In genomic region chr20:45826381-45827019, GRCh38 we compare ENCODE assay signal across 11 cellular contexts. TPM values are rescaled to one million over a fixed set of nuclear protein-coding genes. Genes with fewer than 3 reads are reported as not detected.
DNase-seq lines count a peak whose midpoint lies in the region; ATAC-seq, FAIRE-seq and TF ChIP-seq lines count a peak whose summit lies in the region.
"Had no signal": no experiment of that assay in that cellular context is flagged by ENCODE, and none has a peak within 500 bp of the region (broad histone marks: within the 10 kb centered on the region; RNA-seq: fewer than 3 reads in every experiment).

No MANE protein-coding gene starts in this region.

- H3K9ac ChIP-seq in skeletal muscle satellite cell (ENCODE audit: low read depth, low read length): peak overlapping the region; percentile 46

- H3K9me3 ChIP-seq in WERI-Rb-1 (ENCODE audit: severe bottlenecking) (no peaks in the 10 kb centered on the region), cardiac muscle cell (ENCODE audit: low read depth) (no peaks in the 10 kb centered on the region), skeletal muscle satellite cell (replicated peaks; ENCODE audit: low read length) (no peaks in the 10 kb centered on the region), hepatocyte (ENCODE audit: low read depth) (no peaks in the 10 kb centered on the region)

- H3K36me3 ChIP-seq in H7 (replicated peaks; ENCODE audit: control insufficient read depth, insufficient read depth, low read length): no peaks in the 10 kb centered on the region
- no peaks in the 10 kb centered on the region for H3K36me3 ChIP-seq in WERI-Rb-1
- H3K36me3 ChIP-seq in cardiac muscle cell: no peaks in the 10 kb centered on the region
- H3K36me3 ChIP-seq in skeletal muscle satellite cell (ENCODE audit: insufficient read depth, low read length): no peaks in the 10 kb centered on the region
- no peaks in the 10 kb centered on the region for H3K36me3 ChIP-seq in hepatocyte (replicated peaks; ENCODE audit: insufficient read depth, low read depth)

- no peak overlapping the region for H2AFZ ChIP-seq in hepatocyte

- DNase-seq in H7 (peak; percentile 46), WERI-Rb-1 (peak; percentile 57), cardiac muscle cell (ENCODE audit: low read depth in 1 of 2, low spot score in 1 of 2) (peak; percentile 69 to 77), hepatocyte (ENCODE audit: low spot score) (no peak), RCC 7860 (ENCODE audit: low spot score) (no peak)
- DNase-seq: NCI-H2107, T-helper 2 cell had no signal

- H3K27me3 ChIP-seq in H7 (ENCODE audit: control insufficient read depth, insufficient read depth, low read length) (peaks cover 15% of the 10 kb centered on the region), WERI-Rb-1 (ENCODE audit: insufficient read depth, low read depth, severe bottlenecking) (no peaks in the 10 kb centered on the region), cardiac muscle cell (no peaks in the 10 kb centered on the region), skeletal muscle satellite cell (ENCODE audit: control insufficient read depth, insufficient read depth, low read length) (no peaks in the 10 kb centered on the region), hepatocyte (no peaks in the 10 kb centered on the region)

- no peaks in the 10 kb centered on the region for H3K79me2 ChIP-seq in hepatocyte

- H3K4me3 ChIP-seq in H7 (ENCODE audit: insufficient read depth, low read depth, low read length): no peak overlapping the region
- H3K4me3 ChIP-seq in WERI-Rb-1 (ENCODE audit: low read depth, low read length): no peak overlapping the region
- no peak overlapping the region for H3K4me3 ChIP-seq in cardiac muscle cell
- no peak overlapping the region for H3K4me3 ChIP-seq in skeletal muscle satellite cell (ENCODE audit: low read length)
- no peak overlapping the region for H3K4me3 ChIP-seq in hepatocyte

- H3K27ac ChIP-seq in WERI-Rb-1: peak overlapping the region; percentile 38
- peak overlapping the region; percentile 95 for H3K27ac ChIP-seq in cardiac muscle cell
- no peak overlapping the region for H3K27ac ChIP-seq in hepatocyte

- no peak for FAIRE-seq in RCC 7860 (lab: Jason Lieb, UNC)

- TF ChIP-seq CTCF in WERI-Rb-1 (IDR thresholded peaks at IDR 0.05; ENCODE audit: low read depth, low read length): no peak
- TF ChIP-seq CTCF in cardiac muscle cell (IDR thresholded peaks at IDR 0.05; ENCODE audit: low read depth, low read length): no peak
- TF ChIP-seq CTCF in hepatocyte (IDR thresholded peaks at IDR 0.05; ENCODE audit: poor library complexity): no peak

- H3K4me1 ChIP-seq in cardiac muscle cell (ENCODE audit: low read depth): peaks cover 44% of the 10 kb centered on the region
- peaks cover 43% of the 10 kb centered on the region for H3K4me1 ChIP-seq in skeletal muscle satellite cell (ENCODE audit: control insufficient read depth, insufficient read depth, low read length)
- H3K4me1 ChIP-seq in hepatocyte (ENCODE audit: insufficient read depth): peaks cover 4% of the 10 kb centered on the region

- ATAC-seq in GM18502 (IDR thresholded peaks at IDR 0.05; ENCODE audit: poor library complexity, unreplicated experiment) (no peak), GM19023 (IDR thresholded peaks at IDR 0.05; ENCODE audit: unreplicated experiment) (no peak)

- peak overlapping the region; percentile 24 for H3K4me2 ChIP-seq in skeletal muscle satellite cell (ENCODE audit: low read length)
- H3K4me2 ChIP-seq in hepatocyte: no peak overlapping the region

- H4K20me1 ChIP-seq in hepatocyte (ENCODE audit: insufficient read depth, poor library complexity, severe bottlenecking): no peaks in the 10 kb centered on the region

- no peaks in the 10 kb centered on the region for H3K9me2 ChIP-seq in hepatocyte (replicated peaks; ENCODE audit: insufficient read depth)

- WGBS in hepatocyte (ENCODE audit: low lambda C conversion rate, missing lambda C conversion rate): 66% methylated on average over 6 of the region's 6 CpGs

RNA-seq across cellular contexts. Expression of gene TNNC2, which starts 0.6 kb away (rescaled TPM):
- 0.42 and 0.70 TPM in 2 replicates for total RNA-seq in H7 (2014; rRNA removed; shearing (Covaris generic))
- total RNA-seq in cardiac muscle cell: 27.9 and 36.0 TPM in 2 replicates
- polyA plus RNA-seq in cardiac muscle cell: 62.4 and 96.3 TPM in 2 replicates
- 6.8 TPM in 1 of 2 replicates, not detected in the other for total RNA-seq in skeletal muscle satellite cell (2012; rRNA removed)
- 0.63 TPM in 1 of 2 replicates, not detected in the other for total RNA-seq in hepatocyte
- 0.51 and 1.8 TPM in 2 replicates for polyA plus RNA-seq in hepatocyte
- total RNA-seq: activated T-helper 1 cell treated with anti-CD3 and anti-CD28 coated beads, Interleukin-12 subunit alpha, Interleukin-12 subunit beta, Interleukin-2, Interleukin-4 antibody, amounts not matched to agents 30 ng/mL and 10 ng/mL and 1 ng/mL, durations not matched to agents 14 hours and 24 hours and 36 hours had no signal

RNA-seq across cellular contexts. Expression of gene SNX21, which starts 7.1 kb away (rescaled TPM):
- total RNA-seq in H7 (2014; rRNA removed; shearing (Covaris generic)): 22.5 and 22.7 TPM in 2 replicates
- total RNA-seq in cardiac muscle cell (109 and 270 TPM in 2 replicates), hepatocyte (19.3 and 30.0 TPM in 2 replicates)
- polyA plus RNA-seq in cardiac muscle cell (42.7 and 66.8 TPM in 2 replicates), hepatocyte (32.1 and 32.5 TPM in 2 replicates)
- 56.0 and 70.3 TPM in 2 replicates for total RNA-seq in skeletal muscle satellite cell (2012; rRNA removed)

RNA-seq across cellular contexts. Expression of gene UBE2C, which starts 14.1 kb away (rescaled TPM):
- 265 and 278 TPM in 2 replicates for total RNA-seq in H7 (2014; rRNA removed; shearing (Covaris generic))
- total RNA-seq in cardiac muscle cell: 35.4 and 267 TPM in 2 replicates
- polyA plus RNA-seq in cardiac muscle cell: 48.6 and 352 TPM in 2 replicates
- total RNA-seq in skeletal muscle satellite cell (2012; rRNA removed): 15.7 and 30.6 TPM in 2 replicates
- 21.9 and 26.7 TPM in 2 replicates for total RNA-seq in hepatocyte
- 46.9 and 49.0 TPM in 2 replicates for polyA plus RNA-seq in hepatocyte

RNA-seq across cellular contexts. Expression of gene ACOT8, which starts 30.7 kb away (rescaled TPM):
- total RNA-seq in H7 (2014; rRNA removed; shearing (Covaris generic)): 57.1 and 59.7 TPM in 2 replicates
- total RNA-seq in cardiac muscle cell: 45.3 and 55.9 TPM in 2 replicates
- polyA plus RNA-seq in cardiac muscle cell: 48.3 and 64.9 TPM in 2 replicates
- 29.3 and 33.2 TPM in 2 replicates for total RNA-seq in skeletal muscle satellite cell (2012; rRNA removed)
- total RNA-seq in hepatocyte: 26.3 and 40.6 TPM in 2 replicates
- polyA plus RNA-seq in hepatocyte: 36.5 and 44.0 TPM in 2 replicates

RNA-seq across cellular contexts. Expression of gene ZSWIM3, which starts 30.9 kb away (rescaled TPM):
- 5.4 and 5.7 TPM in 2 replicates for total RNA-seq in H7 (2014; rRNA removed; shearing (Covaris generic))
- total RNA-seq in cardiac muscle cell (7.4 and 8.0 TPM in 2 replicates), hepatocyte (4.3 and 6.2 TPM in 2 replicates)
- polyA plus RNA-seq in cardiac muscle cell (2.2 and 4.0 TPM in 2 replicates), hepatocyte (1.3 and 4.1 TPM in 2 replicates)
- 4.8 TPM in 2 replicates for total RNA-seq in skeletal muscle satellite cell (2012; rRNA removed)

Comparison
In these comparisons a context has a peak if more than half of its experiments do, and no peak if none do; other contexts are left out.
1. DNase-seq: peak in H7 (single experiment), WERI-Rb-1 (single experiment) and cardiac muscle cell (2 of 2); none in hepatocyte (single experiment) and RCC 7860 (single experiment).
2. RNA of gene TNNC2, which starts 0.6 kb away (total RNA-seq): 27.9 to 36.0 TPM in cardiac muscle cell; 0.63 TPM in hepatocyte and 0.42 to 0.70 TPM in H7; every median in the first group is over 10 times any median in the second.